In genomic region chr4:93897559-93897958, GRCh38 we compare ENCODE assay signal across 10 cellular contexts.
A peak's percentile ranks its signal among the peaks of the same experiment; 100 is the strongest.
DNase-seq lines count a peak whose midpoint lies in the region; ATAC-seq and TF ChIP-seq lines count a peak whose summit lies in the region.
"Had no signal": no experiment of that assay in that cellular context is flagged by ENCODE, and none has a peak within 500 bp of the region (broad histone marks: within the 10 kb centered on the region; RNA-seq: fewer than 3 reads in every experiment).

No MANE protein-coding gene starts in this region.

- no peaks in the 10 kb centered on the region for H3K27me3 Mint-ChIP-seq in stimulated activated naive B cell treated with anti-CD40 and anti-IgM and Interleukin-4, amounts not matched to agents 10 μg/mL and 1 μg/mL and 100 μg/mL, for 72 hours

- H3K4me1 Mint-ChIP-seq in stimulated activated naive B cell treated with anti-CD40 and anti-IgM and Interleukin-4, amounts not matched to agents 10 μg/mL and 1 μg/mL and 100 μg/mL, for 72 hours: no peaks in the 10 kb centered on the region

- ATAC-seq in stimulated activated naive B cell treated with anti-CD40 and anti-IgM and Interleukin-4, amounts not matched to agents 10 μg/mL and 1 μg/mL and 100 μg/mL, for 72 hours (replicated peaks): peak; percentile 42 to 56
- ATAC-seq in activated CD4-positive, CD25-positive, alpha-beta regulatory T cell treated with anti-CD3 and anti-CD28 coated beads, Interleukin-2, amount 50 U/mL, for 24 hours: no peak

- in situ Hi-C loops in mammary epithelial cell (cut with MboI; ENCODE audit: low sequenced_read_pairs in 2 of 2): no loop called here

- H4K20me1 ChIP-seq in mammary epithelial cell (ENCODE audit: insufficient read depth, low read length): no peaks in the 10 kb centered on the region
- H4K20me1 ChIP-seq: BLaER1 had no signal

- TF ChIP-seq CTCF in mammary epithelial cell (conservative IDR thresholded peaks at IDR 0.05 in 1 of 2, IDR thresholded peaks at IDR 0.05 in 1 of 2; ENCODE audit: extremely low read depth in 1 of 2, insufficient read depth in 1 of 2, low read depth in 1 of 2, low read length in 2 of 2): peak; percentile 26 to 39

- intact Hi-C loops in mammary epithelial cell (cut with micrococcal nuclease): loop anchor here (1.0 kb wide), 1 partner anchor 230 kb away; no protein-coding TSS in a partner anchor

- dilution Hi-C loops in mammary epithelial cell (cut with HindIII; ENCODE audit: low sequenced_read_pairs): no loop called here

- H3K9me3 ChIP-seq in mammary epithelial cell (replicated peaks; ENCODE audit: insufficient read depth, low read length): no peaks in the 10 kb centered on the region
- H3K9me3 ChIP-seq: BLaER1 had no signal

- H3K36me3 ChIP-seq in mammary epithelial cell (ENCODE audit: insufficient read depth, low read length): no peaks in the 10 kb centered on the region
- H3K36me3 ChIP-seq: BLaER1 had no signal

- no peak overlapping the region for H3K4me2 ChIP-seq in mammary epithelial cell (ENCODE audit: insufficient read depth, low read depth, low read length)
- H3K4me2 ChIP-seq: BLaER1 had no signal

- CTCF ChIA-PET in mammary epithelial cell (lab: Charles Lee; ENCODE audit: low non-redundant PET): no interaction called here

- WGBS in mammary epithelial cell (ENCODE audit: low coverage, missing lambda C conversion rate): 59% methylated on average over 1 of the region's 1 CpG

- DNase-seq in NCI-H748 (lab: John Stamatoyannopoulos, UW; ENCODE audit: unreplicated experiment): peak; percentile 27
- no peak for DNase-seq in NCI-H748 treated with DMSO at 0.1 percent for 48 hours (lab: John Stamatoyannopoulos, UW)
- peak; percentile 33 for DNase-seq in KG1 (lab: John Stamatoyannopoulos, UW)
- peak; percentile 1 for DNase-seq in mammary epithelial cell
- DNase-seq in stimulated activated naive B cell treated with anti-CD40 and anti-IgM and Interleukin-4, amounts not matched to agents 10 μg/mL and 1 μg/mL and 100 μg/mL, for 72 hours: no peak
- DNase-seq in stimulated activated naive CD4-positive, alpha-beta T cell (lab: John Stamatoyannopoulos, UW): no peak
- no peak for DNase-seq in activated CD4-positive, CD25-positive, alpha-beta regulatory T cell (lab: John Stamatoyannopoulos, UW)
- DNase-seq: activated naive CD4-positive, alpha-beta T cell treated with Interleukin-2 at 50 U/mL for 16 hours had no signal

- no TSS peak for BruUV-seq in mammary epithelial cell (replicated peaks; lab: Mats Ljungman, UMichigan)

- no peak overlapping the region for H3K27ac Mint-ChIP-seq in stimulated activated naive B cell treated with anti-CD40 and anti-IgM and Interleukin-4, amounts not matched to agents 10 μg/mL and 1 μg/mL and 100 μg/mL, for 72 hours

- peaks cover 2% of the 10 kb centered on the region for H3K27me3 ChIP-seq in mammary epithelial cell (ENCODE audit: insufficient read depth, low read length)
- H3K27me3 ChIP-seq: BLaER1 had no signal

- H3K36me3 Mint-ChIP-seq in stimulated activated naive B cell treated with anti-CD40 and anti-IgM and Interleukin-4, amounts not matched to agents 10 μg/mL and 1 μg/mL and 100 μg/mL, for 72 hours: no peaks in the 10 kb centered on the region

- H3K4me3 ChIP-seq in mammary epithelial cell (replicated peaks in 1 of 3; ENCODE audit: insufficient read depth in 1 of 3, low read depth in 2 of 3, low read length in 3 of 3): no peak overlapping the region
- H3K4me3 ChIP-seq: BLaER1 had no signal

- H3K9ac ChIP-seq in mammary epithelial cell (ENCODE audit: insufficient read depth, low read length): no peak overlapping the region
- H3K9ac ChIP-seq: BLaER1 had no signal

- no peak overlapping the region for H3K4me3 Mint-ChIP-seq in stimulated activated naive B cell treated with anti-CD40 and anti-IgM and Interleukin-4, amounts not matched to agents 10 μg/mL and 1 μg/mL and 100 μg/mL, for 72 hours

- H3K27ac ChIP-seq in mammary epithelial cell (ENCODE audit: insufficient read depth, low read depth, low read length): no peak overlapping the region
- H3K27ac ChIP-seq: BLaER1 had no signal

- H3K79me2 ChIP-seq in mammary epithelial cell (ENCODE audit: insufficient read depth, low read length): no peaks in the 10 kb centered on the region

- H2AFZ ChIP-seq in mammary epithelial cell (ENCODE audit: low read depth, low read length): no peak overlapping the region

- no peaks in the 10 kb centered on the region for H3K4me1 ChIP-seq in mammary epithelial cell (ENCODE audit: insufficient read depth, low read length)

- H3K9me3 Mint-ChIP-seq in stimulated activated naive B cell treated with anti-CD40 and anti-IgM and Interleukin-4, amounts not matched to agents 10 μg/mL and 1 μg/mL and 100 μg/mL, for 72 hours: no peaks in the 10 kb centered on the region

Comparison
In these comparisons a context has a peak if more than half of its experiments do, and no peak if none do; other contexts are left out.
1. DNase-seq: peak in NCI-H748 (single experiment), KG1 (single experiment) and mammary epithelial cell (single experiment); none in NCI-H748 treated with DMSO at 0.1 percent for 48 hours (single experiment), stimulated activated naive B cell treated with anti-CD40 and anti-IgM and Interleukin-4, amounts not matched to agents 10 μg/mL and 1 μg/mL and 100 μg/mL, for 72 hours (single experiment), stimulated activated naive CD4-positive, alpha-beta T cell (0 of 6) and activated CD4-positive, CD25-positive, alpha-beta regulatory T cell (0 of 4).
2. ATAC-seq: peak in stimulated activated naive B cell treated with anti-CD40 and anti-IgM and Interleukin-4, amounts not matched to agents 10 μg/mL and 1 μg/mL and 100 μg/mL, for 72 hours (2 of 2); none in activated CD4-positive, CD25-positive, alpha-beta regulatory T cell treated with anti-CD3 and anti-CD28 coated beads, Interleukin-2, amount 50 U/mL, for 24 hours (0 of 2).